6 cellular contexts compared by ENCODE assay signal in the genomic region with DNA sequence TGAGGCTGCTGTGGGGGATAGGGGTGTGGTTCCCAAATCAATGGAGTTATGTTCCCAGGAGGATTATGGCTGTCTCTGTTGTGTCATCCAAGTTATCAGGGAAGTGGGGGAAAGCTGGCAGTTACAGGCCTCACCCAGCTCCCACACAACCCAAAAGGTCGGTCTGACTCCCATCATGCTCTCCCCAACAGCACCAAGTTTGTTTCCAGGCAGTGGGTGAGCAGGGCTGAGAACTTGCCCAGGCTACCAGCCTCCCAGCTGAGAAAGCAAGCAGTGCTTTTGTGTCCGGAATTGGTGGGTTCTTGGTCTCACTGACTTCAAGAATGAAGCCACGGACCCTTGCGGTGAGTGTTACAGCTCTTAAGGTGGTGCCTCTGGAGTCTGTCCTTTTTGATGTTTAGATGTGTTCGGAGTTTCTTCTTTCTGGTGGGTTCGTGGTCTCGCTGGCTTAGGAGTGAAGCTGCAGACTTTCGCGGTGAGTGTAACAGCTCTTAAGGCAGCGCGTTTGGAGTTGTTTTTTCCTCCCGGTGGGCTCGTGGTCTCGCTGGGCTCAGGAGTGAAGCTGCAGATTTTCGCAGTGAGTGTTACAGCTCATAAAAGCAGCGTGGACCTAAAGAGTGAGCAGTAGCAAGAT. TPM values are rescaled to one million over a fixed set of nuclear protein-coding genes. Genes with fewer than 3 reads are reported as not detected.
A peak's percentile ranks its signal among the peaks of the same experiment; 100 is the strongest.
DNase-seq lines count a peak whose midpoint lies in the region; ATAC-seq lines count a peak whose summit lies in the region.
"Not testable (repeated sequence)": the region's sequence is repeated elsewhere in the genome, so short reads cannot be mapped to it uniquely, and the experiment has no call there.

No MANE protein-coding gene starts in this region.

- not testable (repeated sequence) for H3K27ac ChIP-seq in CD8-positive, alpha-beta memory T cell (ENCODE audit: low read depth, low read length)

- H3K4me3 ChIP-seq in CD8-positive, alpha-beta memory T cell (ENCODE audit: low read length) = not testable (repeated sequence)

- H3K9me3 ChIP-seq in CD8-positive, alpha-beta memory T cell (ENCODE audit: low read length) = not testable (repeated sequence)

- H3K27me3 ChIP-seq in CD8-positive, alpha-beta memory T cell (ENCODE audit: insufficient read depth, low read length, poor library complexity, severe bottlenecking) = not testable (repeated sequence)

- not testable (repeated sequence) for H3K36me3 ChIP-seq in CD8-positive, alpha-beta memory T cell (ENCODE audit: insufficient read depth, low read length)

- CTCF ChIA-PET in CD8-positive, alpha-beta memory T cell (lab: Charles Lee); T-cell (lab: Charles Lee): not testable (repeated sequence)

- peak overlapping the region; percentile 49 to 86 (median 61) for H3K4me3 Mint-ChIP-seq in CD8-positive, alpha-beta memory T cell
- H3K4me3 Mint-ChIP-seq in T-cell = peak overlapping the region; percentile 49 to 63 (median 58)
- H3K4me3 Mint-ChIP-seq in activated T-cell treated with anti-CD3 and anti-CD28 coated beads, Interleukin-2, amount 50 U/mL, for 24 hours = not testable (repeated sequence)
- peak overlapping the region; percentile 78 for H3K4me3 Mint-ChIP-seq in activated naive CD8-positive, alpha-beta T cell
- peak overlapping the region in 3 of 5 donors; percentile 33 to 59 (median 53) for H3K4me3 Mint-ChIP-seq in immature natural killer cell
- peak overlapping the region; percentile 13 for H3K4me3 Mint-ChIP-seq in stimulated activated effector memory CD8-positive, alpha-beta T cell treated with anti-CD3 and anti-CD28 coated beads, Interleukin-12 subunit alpha, Interleukin-12 subunit beta, amount 100 ng/mL, for 72 hours

- not testable (repeated sequence) for H3K9me3 Mint-ChIP-seq in CD8-positive, alpha-beta memory T cell; T-cell; activated T-cell treated with anti-CD3 and anti-CD28 coated beads, Interleukin-2, amount 50 U/mL, for 24 hours; activated naive CD8-positive, alpha-beta T cell (ENCODE audit: low read depth); immature natural killer cell; stimulated activated effector memory CD8-positive, alpha-beta T cell treated with anti-CD3 and anti-CD28 coated beads, Interleukin-12 subunit alpha, Interleukin-12 subunit beta, amount 100 ng/mL, for 72 hours

- peak in 1 of 5 donors; percentile 13 for DNase-seq in CD8-positive, alpha-beta memory T cell
- DNase-seq in T-cell; immature natural killer cell; stimulated activated effector memory CD8-positive, alpha-beta T cell treated with anti-CD3 and anti-CD28 coated beads, Interleukin-12 subunit alpha, Interleukin-12 subunit beta, amount 100 ng/mL, for 72 hours (ENCODE audit: low spot score in 2 of 2): not testable (repeated sequence)
- peak; percentile 22 for DNase-seq in activated T-cell treated with anti-CD3 and anti-CD28 coated beads, Interleukin-2, amount 50 U/mL, for 24 hours

- POLR2A ChIA-PET in CD8-positive, alpha-beta memory T cell (lab: Charles Lee); T-cell (lab: Charles Lee): not testable (repeated sequence)

- not testable (repeated sequence) for H3K36me3 Mint-ChIP-seq in CD8-positive, alpha-beta memory T cell; T-cell; activated T-cell treated with anti-CD3 and anti-CD28 coated beads, Interleukin-2, amount 50 U/mL, for 24 hours (ENCODE audit: low read depth); activated naive CD8-positive, alpha-beta T cell; immature natural killer cell; stimulated activated effector memory CD8-positive, alpha-beta T cell treated with anti-CD3 and anti-CD28 coated beads, Interleukin-12 subunit alpha, Interleukin-12 subunit beta, amount 100 ng/mL, for 72 hours

- peak overlapping the region in 5 of 8 donors; percentile 18 to 62 (median 37) for H3K27ac Mint-ChIP-seq in CD8-positive, alpha-beta memory T cell
- peak overlapping the region; percentile 69 to 72 for H3K27ac Mint-ChIP-seq in T-cell
- H3K27ac Mint-ChIP-seq in activated T-cell treated with anti-CD3 and anti-CD28 coated beads, Interleukin-2, amount 50 U/mL, for 24 hours = peak overlapping the region; percentile 17
- H3K27ac Mint-ChIP-seq in activated naive CD8-positive, alpha-beta T cell = peak overlapping the region; percentile 86
- H3K27ac Mint-ChIP-seq in immature natural killer cell = not testable (repeated sequence)
- H3K27ac Mint-ChIP-seq in stimulated activated effector memory CD8-positive, alpha-beta T cell treated with anti-CD3 and anti-CD28 coated beads, Interleukin-12 subunit alpha, Interleukin-12 subunit beta, amount 100 ng/mL, for 72 hours = peak overlapping the region; percentile 50

- H3K4me1 ChIP-seq in CD8-positive, alpha-beta memory T cell (ENCODE audit: insufficient read depth, low read length) = not testable (repeated sequence)

- H3K4me1 Mint-ChIP-seq in CD8-positive, alpha-beta memory T cell; T-cell; activated T-cell treated with anti-CD3 and anti-CD28 coated beads, Interleukin-2, amount 50 U/mL, for 24 hours (ENCODE audit: low read depth); activated naive CD8-positive, alpha-beta T cell (ENCODE audit: low read depth); immature natural killer cell; stimulated activated effector memory CD8-positive, alpha-beta T cell treated with anti-CD3 and anti-CD28 coated beads, Interleukin-12 subunit alpha, Interleukin-12 subunit beta, amount 100 ng/mL, for 72 hours: not testable (repeated sequence)

- not testable (repeated sequence) for ATAC-seq in T-cell (replicated peaks in 1 of 4); stimulated activated effector memory CD8-positive, alpha-beta T cell treated with anti-CD3 and anti-CD28 coated beads, Interleukin-12 subunit alpha, Interleukin-12 subunit beta, amount 100 ng/mL, for 72 hours

- H3K27me3 Mint-ChIP-seq in CD8-positive, alpha-beta memory T cell = peaks cover 0 to 13% of the 10 kb centered on the region in 2 donors
- H3K27me3 Mint-ChIP-seq in T-cell = peaks cover 3 to 18% of the 10 kb centered on the region in 2 donors
- peaks cover 52% of the 10 kb centered on the region for H3K27me3 Mint-ChIP-seq in activated T-cell treated with anti-CD3 and anti-CD28 coated beads, Interleukin-2, amount 50 U/mL, for 24 hours
- not testable (repeated sequence) for H3K27me3 Mint-ChIP-seq in activated naive CD8-positive, alpha-beta T cell; immature natural killer cell (ENCODE audit: low read depth in 3 of 3)

RNA-seq across cellular contexts. Expression of gene ABCB7, which starts 16.3 kb away (rescaled TPM):
- total RNA-seq in CD8-positive, alpha-beta memory T cell = 10 to 100 TPM; 25.4 to 27.0 TPM
- polyA plus RNA-seq in CD8-positive, alpha-beta memory T cell = 10.2 TPM
- total RNA-seq in T-cell = 10 to 100 TPM; 20.4 to 26.2 (median 24.6) TPM
- 10 to 100 TPM in 2 of 3 donors, 1 to 10 TPM in 1; 9.5 to 12.9 (median 12.7) TPM for polyA plus RNA-seq in immature natural killer cell
